Comparison of ENCODE assay signal across 1 cellular context in genomic region chr3:112017081-112017480, GRCh38.
TF ChIP-seq lines count a peak whose summit lies in the region.

No MANE protein-coding gene starts in this region.

TF ChIP-seq in GM12878, 131 proteins besides CTCF, POLR2A, EP300 and RAD21:
- TF ChIP-seq ZBTB33 (IDR thresholded peaks at IDR 0.05) (no peak), RELB (IDR thresholded peaks at IDR 0.05; ENCODE audit: low read depth) (no peak), RELA (IDR thresholded peaks at IDR 0.05; ENCODE audit: borderline replicate concordance, partially characterized antibody) (no peak), PKNOX1 (IDR thresholded peaks at IDR 0.05) (0 out of 2 replicates have a peak, but pooled peaks have one; percentile 10)
